In genomic region chr12:84974177-84974815, GRCh38 we compare ENCODE assay signal across 23 cellular contexts.
"Had no signal": no experiment of that assay in that cellular context is flagged by ENCODE, and none has a peak within 500 bp of the region (broad histone marks: within the 10 kb centered on the region; RNA-seq: fewer than 3 reads in every experiment).

No MANE protein-coding gene starts in this region.

- H3K36me3 ChIP-seq: stomach had no signal

- H3K4me1 ChIP-seq: stomach had no signal

- H3K9me3 ChIP-seq: stomach had no signal

- FAIRE-seq: colon, frontal cortex, small intestine had no signal

- ATAC-seq: activated naive CD8-positive, alpha-beta T cell treated with anti-CD3 and anti-CD28 coated beads, Interleukin-2, amount 50 U/mL, for 24 hours; left cardiac atrium; natural killer cell had no signal

- H3K4me3 ChIP-seq: dorsolateral prefrontal cortex, stomach had no signal

- DNase-seq: activated CD4-positive, alpha-beta T cell treated with anti-CD3 and anti-CD28 coated beads, Interleukin-2, amount 50 U/mL, for 1 hour; activated CD4-positive, CD25-positive, alpha-beta regulatory T cell treated with anti-CD3 and anti-CD28 coated beads, Interleukin-2, amount 50 U/mL, for 72 hours; activated CD8-positive, alpha-beta memory T cell treated with anti-CD3 and anti-CD28 coated beads, Interleukin-2, amount 50 U/mL, for 48 hours; activated effector memory CD4-positive, alpha-beta T cell treated with Interleukin-2 at 50 U/mL for 16 hours; activated naive CD4-positive, alpha-beta T cell treated with anti-CD3 and anti-CD28 coated beads, Interleukin-2, amount 10 ng/mL, durations not matched to agents 7 days and 5 days; activated naive CD8-positive, alpha-beta T cell treated with anti-CD3 and anti-CD28 coated beads, Interleukin-2, amount 50 U/mL, for 24 hours; activated T-cell treated with anti-CD3 and anti-CD28 coated beads, Interleukin-2, amount 50 U/mL, for 48 hours; anterior cingulate cortex; caudate nucleus; dorsolateral prefrontal cortex; head of caudate nucleus; immature natural killer cell; left cardiac atrium; natural killer cell; posterior cingulate gyrus; small intestine; stimulated activated CD4-positive, alpha-beta T cell treated with anti-CD3 and anti-CD28 coated beads, Interleukin-15, amount 100 ng/mL, for 24 hours; stimulated activated CD4-positive, alpha-beta T cell treated with anti-CD3 and anti-CD28 coated beads, Interleukin-2, amount 100 ng/mL, for 48 hours; stomach; trophoblast cell had no signal

- H3K27ac ChIP-seq: dorsolateral prefrontal cortex, epithelial cell of prostate, stomach had no signal

- H3K27me3 ChIP-seq: dorsolateral prefrontal cortex, stomach had no signal
